Comparison of ENCODE assay signal across 8 cellular contexts in the genomic region with DNA sequence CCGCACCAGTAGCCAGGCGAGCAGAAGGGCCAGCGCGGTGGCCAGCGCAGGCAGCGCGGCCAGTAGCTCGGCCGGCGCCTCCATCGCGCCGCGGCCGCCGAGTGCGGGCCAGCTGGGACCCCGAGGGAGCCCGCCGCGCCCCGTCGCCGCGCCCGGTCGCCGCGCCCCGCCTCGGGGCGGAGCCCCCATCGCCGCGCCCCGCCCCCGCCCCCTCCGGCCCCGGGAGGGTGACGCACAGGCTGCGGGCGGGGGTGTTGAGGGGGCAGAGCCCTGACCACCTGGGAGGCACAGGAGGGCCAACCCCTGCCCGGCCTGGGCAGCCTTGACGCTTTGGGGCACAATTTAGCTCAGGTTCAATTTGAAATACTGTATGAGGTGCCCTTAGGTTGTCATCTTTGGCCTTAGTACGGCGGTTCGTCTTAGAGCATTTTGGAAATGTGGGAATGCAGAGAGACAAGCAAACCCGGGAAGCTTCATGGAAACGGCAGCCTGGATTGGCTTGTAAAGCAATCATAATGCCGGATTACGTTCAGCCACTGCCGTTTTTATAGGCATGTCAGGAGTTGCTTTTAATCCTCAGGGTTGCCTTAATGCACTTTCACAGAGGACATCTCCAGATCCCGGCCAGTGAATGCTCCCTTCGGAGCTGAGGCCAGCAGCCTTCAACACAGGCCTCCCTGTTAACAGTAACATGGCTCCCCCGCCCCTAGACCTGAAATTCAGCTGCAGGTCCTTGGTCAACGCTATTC. TPM values are rescaled to one million over a fixed set of nuclear protein-coding genes. Genes with fewer than 3 reads are reported as not detected.
DNase-seq lines count a peak whose midpoint lies in the region.

Gene MXRA7, minus strand, starts transcription at position 103 of the 749 bp plus-strand sequence. Its CDS starts 19 bp downstream, at position 84.

- 23 to 29% methylated on average over 13 to 17 of the region's 56 CpGs for WGBS in mesodermal cell (ENCODE audit: insufficient coverage in 2 of 2), 2 experiments

- H3K27ac ChIP-seq in mesodermal cell (ENCODE audit: low read depth, low read length, severe bottlenecking): peak within 1 kb of the TSS; percentile 96

- peaks cover 37% of the 10 kb centered on the region for H3K36me3 ChIP-seq in mesodermal cell (ENCODE audit: control insufficient read depth, insufficient read depth, low read length)

- H3K9me3 ChIP-seq in mesodermal cell (ENCODE audit: control insufficient read depth, low read length): no peaks in the 10 kb centered on the region

- peaks cover 13% of the 10 kb centered on the region for H3K4me1 ChIP-seq in mesodermal cell (ENCODE audit: control insufficient read depth, insufficient read depth, low read length, poor library complexity, severe bottlenecking)

- peak within 1 kb of the TSS; percentile 66 for H3K4me3 ChIP-seq in mesodermal cell (ENCODE audit: extremely low read depth, insufficient read depth, low read length, poor library complexity, severe bottlenecking)

- DNase-seq in NCI-H187 (lab: John Stamatoyannopoulos, UW) (peak; percentile 24 to 25), NCI-H187 treated with DMSO at 0.1 percent for 48 hours (lab: John Stamatoyannopoulos, UW) (no peak), NCI-H446 treated with DMSO at 0.1 percent for 48 hours (lab: John Stamatoyannopoulos, UW) (peak; percentile 18), activated T-cell treated with anti-CD3 and anti-CD28 coated beads for 4 hours (peak; percentile 38), epidermal melanocyte (ENCODE audit: insufficient read length, low spot score) (peak; percentile 59), GM19240 (ENCODE audit: insufficient read length, low spot score) (no peak)
- peak; percentile 35 for DNase-seq in stimulated activated CD8-positive, alpha-beta memory T cell treated with anti-CD3 and anti-CD28 coated beads, Interleukin-7, amount 100 ng/mL, for 48 hours (ENCODE audit: extremely low read depth in 1 of 2, low read depth in 1 of 2)

RNA-seq across cellular contexts. Expression of gene MXRA7, which starts in this region (rescaled TPM):
- polyA plus RNA-seq in mesodermal cell (2013, experiment 1 of 2): 84.9 TPM
- 83.0 TPM for polyA plus RNA-seq in mesodermal cell (2013, experiment 2 of 2)

Comparison
In these comparisons a context has a peak if more than half of its experiments do, and no peak if none do; other contexts are left out.
1. DNase-seq: peak in NCI-H187 (2 of 2), NCI-H446 treated with DMSO at 0.1 percent for 48 hours (single experiment), activated T-cell treated with anti-CD3 and anti-CD28 coated beads for 4 hours (single experiment), epidermal melanocyte (single experiment) and stimulated activated CD8-positive, alpha-beta memory T cell treated with anti-CD3 and anti-CD28 coated beads, Interleukin-7, amount 100 ng/mL, for 48 hours (2 of 2); none in NCI-H187 treated with DMSO at 0.1 percent for 48 hours (single experiment) and GM19240 (single experiment).